In the genomic region with DNA sequence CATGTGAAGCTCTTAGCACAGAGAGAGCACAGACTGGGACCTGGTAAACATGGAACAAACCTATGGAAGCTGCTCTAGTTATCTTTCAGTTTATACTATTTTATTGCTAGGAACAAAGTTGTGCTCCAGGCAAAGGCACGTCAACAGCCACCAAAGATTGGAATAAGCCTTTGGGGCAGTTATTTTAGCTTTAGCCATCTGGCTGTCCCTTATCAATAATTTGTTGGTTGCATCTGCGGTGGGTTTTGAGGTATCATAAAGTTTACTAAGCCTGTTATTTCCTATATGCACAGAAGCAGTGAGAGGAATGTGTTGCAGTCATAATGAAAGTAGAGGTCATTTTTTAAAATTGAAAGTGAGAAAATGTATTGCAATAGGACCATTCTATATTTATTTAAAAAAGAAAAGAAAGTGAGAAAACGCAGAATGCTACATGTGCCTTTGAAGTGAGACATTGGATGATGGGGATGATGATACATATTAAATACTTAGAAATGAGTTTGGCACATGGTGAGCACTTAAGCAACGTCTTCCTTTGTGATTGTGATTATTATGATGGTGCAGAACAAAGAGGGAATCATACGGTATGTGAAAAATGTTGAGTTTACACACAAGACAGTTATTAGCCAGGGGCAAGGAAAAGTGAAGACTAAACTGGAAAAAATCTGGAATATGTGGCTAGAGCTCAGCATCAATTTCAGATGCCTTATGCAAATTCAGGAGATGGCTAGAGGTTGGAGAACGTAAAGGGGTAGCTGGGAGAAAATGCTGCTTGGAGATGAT, we compare ENCODE assay signal across 1 cellular context.
TF ChIP-seq lines count a peak whose summit lies in the region.

No MANE protein-coding gene starts in this region.

TF ChIP-seq in GM12878, 131 proteins besides CTCF, POLR2A, EP300 and RAD21 (continued from another document and continues in another):
- TF ChIP-seq, protein P1, sequence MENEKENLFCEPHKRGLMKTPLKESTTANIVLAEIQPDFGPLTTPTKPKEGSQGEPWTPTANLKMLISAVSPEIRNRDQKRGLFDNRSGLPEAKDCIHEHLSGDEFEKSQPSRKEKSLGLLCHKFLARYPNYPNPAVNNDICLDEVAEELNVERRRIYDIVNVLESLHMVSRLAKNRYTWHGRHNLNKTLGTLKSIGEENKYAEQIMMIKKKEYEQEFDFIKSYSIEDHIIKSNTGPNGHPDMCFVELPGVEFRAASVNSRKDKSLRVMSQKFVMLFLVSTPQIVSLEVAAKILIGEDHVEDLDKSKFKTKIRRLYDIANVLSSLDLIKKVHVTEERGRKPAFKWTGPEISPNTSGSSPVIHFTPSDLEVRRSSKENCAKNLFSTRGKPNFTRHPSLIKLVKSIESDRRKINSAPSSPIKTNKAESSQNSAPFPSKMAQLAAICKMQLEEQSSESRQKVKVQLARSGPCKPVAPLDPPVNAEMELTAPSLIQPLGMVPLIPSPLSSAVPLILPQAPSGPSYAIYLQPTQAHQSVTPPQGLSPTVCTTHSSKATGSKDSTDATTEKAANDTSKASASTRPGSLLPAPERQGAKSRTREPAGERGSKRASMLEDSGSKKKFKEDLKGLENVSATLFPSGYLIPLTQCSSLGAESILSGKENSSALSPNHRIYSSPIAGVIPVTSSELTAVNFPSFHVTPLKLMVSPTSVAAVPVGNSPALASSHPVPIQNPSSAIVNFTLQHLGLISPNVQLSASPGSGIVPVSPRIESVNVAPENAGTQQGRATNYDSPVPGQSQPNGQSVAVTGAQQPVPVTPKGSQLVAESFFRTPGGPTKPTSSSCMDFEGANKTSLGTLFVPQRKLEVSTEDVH (IDR thresholded peaks at IDR 0.05; ENCODE audit: low read depth, partially characterized antibody), result no peak
- TF ChIP-seq LARP7 (IDR thresholded peaks at IDR 0.05), result no peak
- no peak; the same call in 1 of the 2 replicates for TF ChIP-seq CREM (IDR thresholded peaks at IDR 0.05; ENCODE audit: low read depth)
- TF ChIP-seq, protein P2, sequence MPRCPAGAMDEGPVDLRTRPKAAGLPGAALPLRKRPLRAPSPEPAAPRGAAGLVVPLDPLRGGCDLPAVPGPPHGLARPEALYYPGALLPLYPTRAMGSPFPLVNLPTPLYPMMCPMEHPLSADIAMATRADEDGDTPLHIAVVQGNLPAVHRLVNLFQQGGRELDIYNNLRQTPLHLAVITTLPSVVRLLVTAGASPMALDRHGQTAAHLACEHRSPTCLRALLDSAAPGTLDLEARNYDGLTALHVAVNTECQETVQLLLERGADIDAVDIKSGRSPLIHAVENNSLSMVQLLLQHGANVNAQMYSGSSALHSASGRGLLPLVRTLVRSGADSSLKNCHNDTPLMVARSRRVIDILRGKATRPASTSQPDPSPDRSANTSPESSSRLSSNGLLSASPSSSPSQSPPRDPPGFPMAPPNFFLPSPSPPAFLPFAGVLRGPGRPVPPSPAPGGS (IDR thresholded peaks at IDR 0.05; ENCODE audit: borderline replicate concordance, insufficient read depth, low read depth, low read length, poor library complexity, severe bottlenecking), result no peak
- no peak for TF ChIP-seq PAX8 (IDR thresholded peaks at IDR 0.05)
- no peak for TF ChIP-seq PAX5 (IDR thresholded peaks at IDR 0.05; ENCODE audit: borderline replicate concordance, low read depth, low read length)
- TF ChIP-seq WRNIP1 (IDR thresholded peaks at IDR 0.05; ENCODE audit: borderline replicate concordance, low read depth, low read length), result no peak
- TF ChIP-seq, protein P3, sequence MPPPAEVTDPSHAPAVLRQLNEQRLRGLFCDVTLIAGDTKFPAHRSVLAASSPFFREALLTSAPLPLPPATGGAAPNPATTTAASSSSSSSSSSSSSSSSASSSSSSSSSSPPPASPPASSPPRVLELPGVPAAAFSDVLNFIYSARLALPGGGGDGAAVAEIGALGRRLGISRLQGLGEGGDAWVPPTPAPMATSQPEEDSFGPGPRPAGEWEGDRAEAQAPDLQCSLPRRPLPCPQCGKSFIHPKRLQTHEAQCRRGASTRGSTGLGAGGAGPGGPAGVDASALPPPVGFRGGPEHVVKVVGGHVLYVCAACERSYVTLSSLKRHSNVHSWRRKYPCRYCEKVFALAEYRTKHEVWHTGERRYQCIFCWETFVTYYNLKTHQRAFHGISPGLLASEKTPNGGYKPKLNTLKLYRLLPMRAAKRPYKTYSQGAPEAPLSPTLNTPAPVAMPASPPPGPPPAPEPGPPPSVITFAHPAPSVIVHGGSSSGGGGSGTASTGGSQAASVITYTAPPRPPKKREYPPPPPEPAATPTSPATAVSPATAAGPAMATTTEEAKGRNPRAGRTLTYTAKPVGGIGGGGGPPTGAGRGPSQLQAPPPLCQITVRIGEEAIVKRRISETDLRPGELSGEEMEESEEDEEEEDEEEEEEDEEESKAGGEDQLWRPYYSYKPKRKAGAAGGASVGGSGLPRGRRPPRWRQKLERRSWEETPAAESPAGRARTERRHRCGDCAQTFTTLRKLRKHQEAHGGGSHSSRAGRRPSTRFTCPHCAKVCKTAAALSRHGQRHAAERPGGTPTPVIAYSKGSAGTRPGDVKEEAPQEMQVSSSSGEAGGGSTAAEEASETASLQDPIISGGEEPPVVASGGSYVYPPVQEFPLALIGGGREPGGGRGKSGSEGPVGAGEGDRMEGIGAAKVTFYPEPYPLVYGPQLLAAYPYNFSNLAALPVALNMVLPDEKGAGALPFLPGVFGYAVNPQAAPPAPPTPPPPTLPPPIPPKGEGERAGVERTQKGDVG (CRISPR knock-in tag; IDR thresholded peaks at IDR 0.05), result no peak
- no peak for TF ChIP-seq SIX5 (IDR thresholded peaks at IDR 0.05; ENCODE audit: low read depth, low read length, severe bottlenecking)
- no peak for TF ChIP-seq HDAC2 (IDR thresholded peaks at IDR 0.05)
- TF ChIP-seq, protein P4, sequence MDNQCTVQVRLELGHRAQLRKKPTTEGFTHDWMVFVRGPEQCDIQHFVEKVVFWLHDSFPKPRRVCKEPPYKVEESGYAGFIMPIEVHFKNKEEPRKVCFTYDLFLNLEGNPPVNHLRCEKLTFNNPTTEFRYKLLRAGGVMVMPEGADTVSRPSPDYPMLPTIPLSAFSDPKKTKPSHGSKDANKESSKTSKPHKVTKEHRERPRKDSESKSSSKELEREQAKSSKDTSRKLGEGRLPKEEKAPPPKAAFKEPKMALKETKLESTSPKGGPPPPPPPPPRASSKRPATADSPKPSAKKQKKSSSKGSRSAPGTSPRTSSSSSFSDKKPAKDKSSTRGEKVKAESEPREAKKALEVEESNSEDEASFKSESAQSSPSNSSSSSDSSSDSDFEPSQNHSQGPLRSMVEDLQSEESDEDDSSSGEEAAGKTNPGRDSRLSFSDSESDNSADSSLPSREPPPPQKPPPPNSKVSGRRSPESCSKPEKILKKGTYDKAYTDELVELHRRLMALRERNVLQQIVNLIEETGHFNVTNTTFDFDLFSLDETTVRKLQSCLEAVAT (IDR thresholded peaks at IDR 0.05), result no peak
- TF ChIP-seq, protein P5, sequence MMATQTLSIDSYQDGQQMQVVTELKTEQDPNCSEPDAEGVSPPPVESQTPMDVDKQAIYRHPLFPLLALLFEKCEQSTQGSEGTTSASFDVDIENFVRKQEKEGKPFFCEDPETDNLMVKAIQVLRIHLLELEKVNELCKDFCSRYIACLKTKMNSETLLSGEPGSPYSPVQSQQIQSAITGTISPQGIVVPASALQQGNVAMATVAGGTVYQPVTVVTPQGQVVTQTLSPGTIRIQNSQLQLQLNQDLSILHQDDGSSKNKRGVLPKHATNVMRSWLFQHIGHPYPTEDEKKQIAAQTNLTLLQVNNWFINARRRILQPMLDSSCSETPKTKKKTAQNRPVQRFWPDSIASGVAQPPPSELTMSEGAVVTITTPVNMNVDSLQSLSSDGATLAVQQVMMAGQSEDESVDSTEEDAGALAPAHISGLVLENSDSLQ (IDR thresholded peaks at IDR 0.05), result no peak
- no peak for TF ChIP-seq CHD1 (IDR thresholded peaks at IDR 0.05; ENCODE audit: low read depth, low read length)
- no peak for TF ChIP-seq POLR2AphosphoS2 (IDR thresholded peaks at IDR 0.05; ENCODE audit: low read depth, low read length)
- TF ChIP-seq, protein P6, sequence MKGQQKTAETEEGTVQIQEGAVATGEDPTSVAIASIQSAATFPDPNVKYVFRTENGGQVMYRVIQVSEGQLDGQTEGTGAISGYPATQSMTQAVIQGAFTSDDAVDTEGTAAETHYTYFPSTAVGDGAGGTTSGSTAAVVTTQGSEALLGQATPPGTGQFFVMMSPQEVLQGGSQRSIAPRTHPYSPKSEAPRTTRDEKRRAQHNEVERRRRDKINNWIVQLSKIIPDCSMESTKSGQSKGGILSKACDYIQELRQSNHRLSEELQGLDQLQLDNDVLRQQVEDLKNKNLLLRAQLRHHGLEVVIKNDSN (IDR thresholded peaks at IDR 0.05; ENCODE audit: borderline replicate concordance, extremely low read length, insufficient read depth, low read depth, low read length), result no peak
- TF ChIP-seq MXI1 (IDR thresholded peaks at IDR 0.05; ENCODE audit: low read depth, low read length), result no peak
- TF ChIP-seq PML (IDR thresholded peaks at IDR 0.05; ENCODE audit: low read length), result no peak
- TF ChIP-seq, protein P7, sequence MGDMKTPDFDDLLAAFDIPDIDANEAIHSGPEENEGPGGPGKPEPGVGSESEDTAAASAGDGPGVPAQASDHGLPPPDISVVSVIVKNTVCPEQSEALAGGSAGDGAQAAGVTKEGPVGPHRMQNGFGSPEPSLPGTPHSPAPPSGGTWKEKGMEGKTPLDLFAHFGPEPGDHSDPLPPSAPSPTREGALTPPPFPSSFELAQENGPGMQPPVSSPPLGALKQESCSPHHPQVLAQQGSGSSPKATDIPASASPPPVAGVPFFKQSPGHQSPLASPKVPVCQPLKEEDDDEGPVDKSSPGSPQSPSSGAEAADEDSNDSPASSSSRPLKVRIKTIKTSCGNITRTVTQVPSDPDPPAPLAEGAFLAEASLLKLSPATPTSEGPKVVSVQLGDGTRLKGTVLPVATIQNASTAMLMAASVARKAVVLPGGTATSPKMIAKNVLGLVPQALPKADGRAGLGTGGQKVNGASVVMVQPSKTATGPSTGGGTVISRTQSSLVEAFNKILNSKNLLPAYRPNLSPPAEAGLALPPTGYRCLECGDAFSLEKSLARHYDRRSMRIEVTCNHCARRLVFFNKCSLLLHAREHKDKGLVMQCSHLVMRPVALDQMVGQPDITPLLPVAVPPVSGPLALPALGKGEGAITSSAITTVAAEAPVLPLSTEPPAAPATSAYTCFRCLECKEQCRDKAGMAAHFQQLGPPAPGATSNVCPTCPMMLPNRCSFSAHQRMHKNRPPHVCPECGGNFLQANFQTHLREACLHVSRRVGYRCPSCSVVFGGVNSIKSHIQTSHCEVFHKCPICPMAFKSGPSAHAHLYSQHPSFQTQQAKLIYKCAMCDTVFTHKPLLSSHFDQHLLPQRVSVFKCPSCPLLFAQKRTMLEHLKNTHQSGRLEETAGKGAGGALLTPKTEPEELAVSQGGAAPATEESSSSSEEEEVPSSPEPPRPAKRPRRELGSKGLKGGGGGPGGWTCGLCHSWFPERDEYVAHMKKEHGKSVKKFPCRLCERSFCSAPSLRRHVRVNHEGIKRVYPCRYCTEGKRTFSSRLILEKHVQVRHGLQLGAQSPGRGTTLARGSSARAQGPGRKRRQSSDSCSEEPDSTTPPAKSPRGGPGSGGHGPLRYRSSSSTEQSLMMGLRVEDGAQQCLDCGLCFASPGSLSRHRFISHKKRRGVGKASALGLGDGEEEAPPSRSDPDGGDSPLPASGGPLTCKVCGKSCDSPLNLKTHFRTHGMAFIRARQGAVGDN (IDR thresholded peaks at IDR 0.05), result no peak
- peak; percentile 71 to 77 for TF ChIP-seq IKZF2 (IDR thresholded peaks at IDR 0.05)
- TF ChIP-seq DPF2 (IDR thresholded peaks at IDR 0.05), result 0 out of 2 replicates have a peak, but pooled peaks have one; percentile 38
- TF ChIP-seq RAD51 (IDR thresholded peaks at IDR 0.05), result no peak
- peak; percentile 94 for TF ChIP-seq NR2F1 (conservative IDR thresholded peaks at IDR 0.05)
- TF ChIP-seq EED (IDR thresholded peaks at IDR 0.05; ENCODE audit: low read depth), result no peak
- no peak for TF ChIP-seq SUZ12 (IDR thresholded peaks at IDR 0.05; ENCODE audit: unreplicated experiment)
- TF ChIP-seq RELA (IDR thresholded peaks at IDR 0.05; ENCODE audit: borderline replicate concordance, partially characterized antibody), result no peak
- peak; percentile 91 for TF ChIP-seq JUND (IDR thresholded peaks at IDR 0.05; ENCODE audit: low read depth, low read length)
- no peak for TF ChIP-seq ZNF384 (IDR thresholded peaks at IDR 0.05; ENCODE audit: borderline replicate concordance, low read depth, low read length)
- TF ChIP-seq NBN (IDR thresholded peaks at IDR 0.05), result no peak
- TF ChIP-seq ASH2L (IDR thresholded peaks at IDR 0.05; ENCODE audit: borderline replicate concordance, low read depth), result no peak
- TF ChIP-seq NFYA (IDR thresholded peaks at IDR 0.05; ENCODE audit: borderline replicate concordance, low read depth, low read length), result no peak
- TF ChIP-seq JUNB (IDR thresholded peaks at IDR 0.05), result peak; percentile 98
- TF ChIP-seq, protein P8, sequence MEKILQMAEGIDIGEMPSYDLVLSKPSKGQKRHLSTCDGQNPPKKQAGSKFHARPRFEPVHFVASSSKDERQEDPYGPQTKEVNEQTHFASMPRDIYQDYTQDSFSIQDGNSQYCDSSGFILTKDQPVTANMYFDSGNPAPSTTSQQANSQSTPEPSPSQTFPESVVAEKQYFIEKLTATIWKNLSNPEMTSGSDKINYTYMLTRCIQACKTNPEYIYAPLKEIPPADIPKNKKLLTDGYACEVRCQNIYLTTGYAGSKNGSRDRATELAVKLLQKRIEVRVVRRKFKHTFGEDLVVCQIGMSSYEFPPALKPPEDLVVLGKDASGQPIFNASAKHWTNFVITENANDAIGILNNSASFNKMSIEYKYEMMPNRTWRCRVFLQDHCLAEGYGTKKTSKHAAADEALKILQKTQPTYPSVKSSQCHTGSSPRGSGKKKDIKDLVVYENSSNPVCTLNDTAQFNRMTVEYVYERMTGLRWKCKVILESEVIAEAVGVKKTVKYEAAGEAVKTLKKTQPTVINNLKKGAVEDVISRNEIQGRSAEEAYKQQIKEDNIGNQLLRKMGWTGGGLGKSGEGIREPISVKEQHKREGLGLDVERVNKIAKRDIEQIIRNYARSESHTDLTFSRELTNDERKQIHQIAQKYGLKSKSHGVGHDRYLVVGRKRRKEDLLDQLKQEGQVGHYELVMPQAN (conservative IDR thresholded peaks at IDR 0.05), result no peak
- TF ChIP-seq BRCA1 (IDR thresholded peaks at IDR 0.05; ENCODE audit: low read depth, low read length), result no peak
- peak in 1 of 2 experiments; percentile 59; a peak in 1 of 4 replicates for TF ChIP-seq CEBPB (IDR thresholded peaks at IDR 0.05; ENCODE audit: borderline replicate concordance in 1 of 2, low read depth in 2 of 2, low read length in 2 of 2)
- no peak for TF ChIP-seq STAT1 (conservative IDR thresholded peaks at IDR 0.05)
- TF ChIP-seq SP1 (IDR thresholded peaks at IDR 0.05; ENCODE audit: low read depth, low read length), result no peak
